In the genomic region with DNA sequence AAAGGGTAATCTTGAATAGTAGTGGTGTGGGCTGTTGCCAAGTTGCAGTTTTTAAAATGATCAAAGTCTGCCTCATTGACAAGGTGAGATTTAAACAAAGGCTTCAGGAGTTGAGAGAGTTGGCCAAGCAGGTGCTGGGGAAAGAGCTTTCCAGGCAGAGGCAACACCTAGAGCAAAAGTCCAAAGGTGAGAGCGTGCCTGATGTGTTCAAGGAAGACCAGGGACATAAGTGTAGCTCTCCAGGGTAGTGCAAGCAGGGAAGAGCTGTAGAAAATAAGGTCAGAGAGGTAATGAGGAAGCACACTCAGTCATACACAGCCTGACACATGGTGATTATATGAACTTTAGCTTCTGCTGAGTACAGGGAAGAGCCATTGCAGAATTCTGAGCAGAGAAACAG, we compare ENCODE assay signal across 25 cellular contexts.
"Had no signal": no experiment of that assay in that cellular context is flagged by ENCODE, and none has a peak within 500 bp of the region (broad histone marks: within the 10 kb centered on the region; RNA-seq: fewer than 3 reads in every experiment).

No MANE protein-coding gene starts in this region.

- H3K4me3 ChIP-seq: esophagus squamous epithelium, gastroesophageal sphincter, lung, right atrium auricular region, sigmoid colon, skin epidermis, suprapubic skin, thyroid gland, upper lobe of left lung, uterus had no signal

- H3K9me3 ChIP-seq: esophagus squamous epithelium, gastroesophageal sphincter, right atrium auricular region, sigmoid colon, suprapubic skin, thyroid gland, upper lobe of left lung, uterus had no signal

- ATAC-seq: gastroesophageal sphincter; left cardiac atrium; left ventricle myocardium superior; naive thymus-derived CD8-positive, alpha-beta T cell; stimulated activated effector memory CD8-positive, alpha-beta T cell treated with anti-CD3 and anti-CD28 coated beads, Interleukin-12 subunit alpha, Interleukin-12 subunit beta, amount 100 ng/mL, for 72 hours; stimulated activated naive CD8-positive, alpha-beta T cell treated with anti-CD3 and anti-CD28 coated beads, Interleukin-15, Interleukin-2, amounts not matched to agents 100 U/mL and 50 U/mL, for 24 hours had no signal

- H3K36me3 ChIP-seq: esophagus squamous epithelium, gastroesophageal sphincter, right atrium auricular region, sigmoid colon, suprapubic skin, thyroid gland, upper lobe of left lung, uterus had no signal

- H3K4me1 ChIP-seq: esophagus squamous epithelium, gastroesophageal sphincter, right atrium auricular region, sigmoid colon, suprapubic skin, thyroid gland, upper lobe of left lung, uterus had no signal

- H3K27me3 ChIP-seq: esophagus squamous epithelium, gastroesophageal sphincter, right atrium auricular region, sigmoid colon, suprapubic skin, thyroid gland, upper lobe of left lung, uterus had no signal

- DNase-seq: dermis blood vessel endothelial cell; esophagus squamous epithelium; foreskin fibroblast; glutamatergic neuron; immature natural killer cell; left cardiac atrium; left ventricle myocardium superior; mesenchymal stem cell; midbrain; naive thymus-derived CD8-positive, alpha-beta T cell; posterior cingulate gyrus; sigmoid colon; stimulated activated CD4-positive, alpha-beta T cell treated with anti-CD3 and anti-CD28 coated beads, Interleukin-12 subunit alpha, Interleukin-12 subunit beta, amount 100 ng/mL, for 4 hours; stimulated activated CD4-positive, alpha-beta T cell treated with anti-CD3 and anti-CD28 coated beads, Interleukin-2, amount 100 ng/mL, for 48 hours; stimulated activated CD8-positive, alpha-beta memory T cell treated with anti-CD3 and anti-CD28 coated beads, Interleukin-4, amount 100 ng/mL, for 48 hours; stimulated activated naive CD8-positive, alpha-beta T cell treated with anti-CD3 and anti-CD28 coated beads, Interleukin-15, Interleukin-2, amounts not matched to agents 100 U/mL and 50 U/mL, for 24 hours; thyroid gland; upper lobe of left lung; uterus had no signal

- H3K27ac ChIP-seq: esophagus squamous epithelium, gastroesophageal sphincter, right atrium auricular region, sigmoid colon, skin epidermis, suprapubic skin, thyroid gland, upper lobe of left lung, uterus had no signal
